ENCODE assay signal across 26 cellular contexts in genomic region chr7:148735141-148735540, GRCh38. TPM values are rescaled to one million over a fixed set of nuclear protein-coding genes. Genes with fewer than 3 reads are reported as not detected.
A peak's percentile ranks its signal among the peaks of the same experiment; 100 is the strongest.
DNase-seq lines count a peak whose midpoint lies in the region; ATAC-seq and TF ChIP-seq lines count a peak whose summit lies in the region.
"Had no signal": no experiment of that assay in that cellular context is flagged by ENCODE, and none has a peak within 500 bp of the region (broad histone marks: within the 10 kb centered on the region; RNA-seq: fewer than 3 reads in every experiment).

No MANE protein-coding gene starts in this region.

- H3K4me3 Mint-ChIP-seq in activated CD4-positive, alpha-beta T cell treated with anti-CD3 and anti-CD28 coated beads for 36 hours: no peak overlapping the region
- no peak overlapping the region for H3K4me3 Mint-ChIP-seq in nephron progenitor cell
- H3K4me3 Mint-ChIP-seq: CD4-positive, alpha-beta memory T cell had no signal

- TF ChIP-seq CTCF in nephron progenitor cell (IDR thresholded peaks at IDR 0.05): no peak

- POLR2A ChIA-PET in activated CD4-positive, alpha-beta T cell treated with anti-CD3 and anti-CD28 coated beads for 36 hours (lab: Charles Lee): no interaction called here

- intact Hi-C loops in activated CD4-positive, alpha-beta T cell treated with anti-CD3 and anti-CD28 coated beads for 36 hours (cut with DNase I, micrococcal nuclease): no loop called here
- intact Hi-C loops in left ventricle myocardium superior (cut with micrococcal nuclease) (no loop called here), left cardiac atrium (cut with DNase I) (no loop called here)

- peak overlapping the region; percentile 16 for H3K27ac Mint-ChIP-seq in activated CD4-positive, alpha-beta T cell treated with anti-CD3 and anti-CD28 coated beads for 36 hours
- peak overlapping the region; percentile 21 for H3K27ac Mint-ChIP-seq in nephron progenitor cell

- CTCF ChIA-PET in activated CD4-positive, alpha-beta T cell treated with anti-CD3 and anti-CD28 coated beads for 36 hours (lab: Charles Lee): no interaction called here

- no peak for DNase-seq in activated CD4-positive, alpha-beta T cell treated with anti-CD3 and anti-CD28 coated beads for 36 hours
- DNase-seq in activated CD4-positive, alpha-beta T cell treated with anti-CD3 and anti-CD28 coated beads for 4 hours: no peak
- DNase-seq in left ventricle myocardium superior (peak; percentile 47), left cardiac atrium (no peak), nephron progenitor cell (no peak)
- DNase-seq: ACHN; Caco-2; CD4-positive, alpha-beta memory T cell; DMS 273 treated with DMSO at 0.1 percent for 48 hours; DMS79 treated with DMSO at 0.1 percent for 48 hours; GOT3; HCEC 1CT; Kasumi-1; NCI-H1694; NCI-H2081; NCI-H2171; NCI-H345; NCI-H524; NCI-H774; NK-92 treated with Interleukin-12 subunit alpha and Interleukin-12 subunit beta, amount 100 ng/mL, for 24 hours; SJCRH30 had no signal

- peaks cover 76% of the 10 kb centered on the region for H3K36me3 Mint-ChIP-seq in activated CD4-positive, alpha-beta T cell treated with anti-CD3 and anti-CD28 coated beads for 36 hours (ENCODE audit: low read depth)
- H3K36me3 Mint-ChIP-seq in nephron progenitor cell (ENCODE audit: low read depth): peaks cover 77% of the 10 kb centered on the region

- H3K9me3 Mint-ChIP-seq in activated CD4-positive, alpha-beta T cell treated with anti-CD3 and anti-CD28 coated beads for 36 hours (ENCODE audit: low read depth): no peaks in the 10 kb centered on the region
- no peaks in the 10 kb centered on the region for H3K9me3 Mint-ChIP-seq in nephron progenitor cell
- H3K9me3 Mint-ChIP-seq: CD4-positive, alpha-beta memory T cell had no signal

- no peak for ATAC-seq in activated CD4-positive, alpha-beta T cell treated with anti-CD3 and anti-CD28 coated beads for 36 hours
- ATAC-seq in left ventricle myocardium superior: peak; percentile 80
- no peak for ATAC-seq in left cardiac atrium
- ATAC-seq in HG03439 (IDR thresholded peaks at IDR 0.05; ENCODE audit: unreplicated experiment): no peak
- ATAC-seq in SK-N-SH treated with all-trans-retinoic acid at 6 μM for 48 hours: no peak
- no peak for ATAC-seq in HG03442 (IDR thresholded peaks at IDR 0.05; ENCODE audit: unreplicated experiment)
- ATAC-seq: GM12878, Panc1 had no signal

- H3K4me1 Mint-ChIP-seq in activated CD4-positive, alpha-beta T cell treated with anti-CD3 and anti-CD28 coated beads for 36 hours: peaks cover 42% of the 10 kb centered on the region
- peaks cover 6% of the 10 kb centered on the region for H3K4me1 Mint-ChIP-seq in nephron progenitor cell

- no peaks in the 10 kb centered on the region for H3K27me3 Mint-ChIP-seq in activated CD4-positive, alpha-beta T cell treated with anti-CD3 and anti-CD28 coated beads for 36 hours
- H3K27me3 Mint-ChIP-seq in nephron progenitor cell (ENCODE audit: low read depth, poor library complexity): no peaks in the 10 kb centered on the region
- H3K27me3 Mint-ChIP-seq: CD4-positive, alpha-beta memory T cell had no signal

TF ChIP-seq in SK-N-SH treated with all-trans-retinoic acid at 6 μM for 48 hours, 23 proteins besides CTCF, POLR2A, EP300 and RAD21:
- TF ChIP-seq ZC3H10 (CRISPR knock-in tag; IDR thresholded peaks at IDR 0.05): no peak
- TF ChIP-seq ZFP30 (CRISPR knock-in tag; IDR thresholded peaks at IDR 0.05): no peak
- TF ChIP-seq ZFP3 (CRISPR knock-in tag; IDR thresholded peaks at IDR 0.05): no peak
- no peak for TF ChIP-seq ZNF70 (CRISPR knock-in tag; IDR thresholded peaks at IDR 0.05)
- no peak for TF ChIP-seq BACH2 (CRISPR knock-in tag; IDR thresholded peaks at IDR 0.05; ENCODE audit: borderline replicate concordance)
- TF ChIP-seq ZNF565 (CRISPR knock-in tag; conservative IDR thresholded peaks at IDR 0.05; ENCODE audit: low read depth): no peak
- no peak for TF ChIP-seq ZNF8 (CRISPR knock-in tag; IDR thresholded peaks at IDR 0.05)
- TF ChIP-seq POU6F1 (CRISPR knock-in tag; IDR thresholded peaks at IDR 0.05; ENCODE audit: borderline replicate concordance, low read depth): no peak
- no peak for TF ChIP-seq ISL1 (CRISPR knock-in tag; IDR thresholded peaks at IDR 0.05)
- TF ChIP-seq PPARA (CRISPR knock-in tag; IDR thresholded peaks at IDR 0.05; ENCODE audit: borderline replicate concordance): no peak
- TF ChIP-seq ESRRG (CRISPR knock-in tag; IDR thresholded peaks at IDR 0.05): no peak
- TF ChIP-seq, protein P1, sequence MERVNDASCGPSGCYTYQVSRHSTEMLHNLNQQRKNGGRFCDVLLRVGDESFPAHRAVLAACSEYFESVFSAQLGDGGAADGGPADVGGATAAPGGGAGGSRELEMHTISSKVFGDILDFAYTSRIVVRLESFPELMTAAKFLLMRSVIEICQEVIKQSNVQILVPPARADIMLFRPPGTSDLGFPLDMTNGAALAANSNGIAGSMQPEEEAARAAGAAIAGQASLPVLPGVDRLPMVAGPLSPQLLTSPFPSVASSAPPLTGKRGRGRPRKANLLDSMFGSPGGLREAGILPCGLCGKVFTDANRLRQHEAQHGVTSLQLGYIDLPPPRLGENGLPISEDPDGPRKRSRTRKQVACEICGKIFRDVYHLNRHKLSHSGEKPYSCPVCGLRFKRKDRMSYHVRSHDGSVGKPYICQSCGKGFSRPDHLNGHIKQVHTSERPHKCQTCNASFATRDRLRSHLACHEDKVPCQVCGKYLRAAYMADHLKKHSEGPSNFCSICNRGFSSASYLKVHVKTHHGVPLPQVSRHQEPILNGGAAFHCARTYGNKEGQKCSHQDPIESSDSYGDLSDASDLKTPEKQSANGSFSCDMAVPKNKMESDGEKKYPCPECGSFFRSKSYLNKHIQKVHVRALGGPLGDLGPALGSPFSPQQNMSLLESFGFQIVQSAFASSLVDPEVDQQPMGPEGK (CRISPR knock-in tag; IDR thresholded peaks at IDR 0.05; ENCODE audit: borderline replicate concordance): no peak
- TF ChIP-seq CSDC2 (CRISPR knock-in tag; IDR thresholded peaks at IDR 0.05): no peak
- no peak for TF ChIP-seq RARB (CRISPR knock-in tag; IDR thresholded peaks at IDR 0.05)
- TF ChIP-seq SNAI2 (CRISPR knock-in tag; IDR thresholded peaks at IDR 0.05): no peak
- TF ChIP-seq CSRNP3 (CRISPR knock-in tag; IDR thresholded peaks at IDR 0.05): no peak
- TF ChIP-seq, protein P2, sequence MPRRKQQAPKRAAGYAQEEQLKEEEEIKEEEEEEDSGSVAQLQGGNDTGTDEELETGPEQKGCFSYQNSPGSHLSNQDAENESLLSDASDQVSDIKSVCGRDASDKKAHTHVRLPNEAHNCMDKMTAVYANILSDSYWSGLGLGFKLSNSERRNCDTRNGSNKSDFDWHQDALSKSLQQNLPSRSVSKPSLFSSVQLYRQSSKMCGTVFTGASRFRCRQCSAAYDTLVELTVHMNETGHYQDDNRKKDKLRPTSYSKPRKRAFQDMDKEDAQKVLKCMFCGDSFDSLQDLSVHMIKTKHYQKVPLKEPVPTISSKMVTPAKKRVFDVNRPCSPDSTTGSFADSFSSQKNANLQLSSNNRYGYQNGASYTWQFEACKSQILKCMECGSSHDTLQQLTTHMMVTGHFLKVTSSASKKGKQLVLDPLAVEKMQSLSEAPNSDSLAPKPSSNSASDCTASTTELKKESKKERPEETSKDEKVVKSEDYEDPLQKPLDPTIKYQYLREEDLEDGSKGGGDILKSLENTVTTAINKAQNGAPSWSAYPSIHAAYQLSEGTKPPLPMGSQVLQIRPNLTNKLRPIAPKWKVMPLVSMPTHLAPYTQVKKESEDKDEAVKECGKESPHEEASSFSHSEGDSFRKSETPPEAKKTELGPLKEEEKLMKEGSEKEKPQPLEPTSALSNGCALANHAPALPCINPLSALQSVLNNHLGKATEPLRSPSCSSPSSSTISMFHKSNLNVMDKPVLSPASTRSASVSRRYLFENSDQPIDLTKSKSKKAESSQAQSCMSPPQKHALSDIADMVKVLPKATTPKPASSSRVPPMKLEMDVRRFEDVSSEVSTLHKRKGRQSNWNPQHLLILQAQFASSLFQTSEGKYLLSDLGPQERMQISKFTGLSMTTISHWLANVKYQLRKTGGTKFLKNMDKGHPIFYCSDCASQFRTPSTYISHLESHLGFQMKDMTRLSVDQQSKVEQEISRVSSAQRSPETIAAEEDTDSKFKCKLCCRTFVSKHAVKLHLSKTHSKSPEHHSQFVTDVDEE (CRISPR knock-in tag; IDR thresholded peaks at IDR 0.05): no peak
- no peak for TF ChIP-seq GLIS3 (CRISPR knock-in tag; IDR thresholded peaks at IDR 0.05)
- TF ChIP-seq ARNTL (CRISPR knock-in tag; IDR thresholded peaks at IDR 0.05; ENCODE audit: borderline replicate concordance, low read depth): no peak
TF ChIP-seq in SK-N-SH treated with all-trans-retinoic acid at 6 μM for 48 hours: peak in this region for 0.

RNA-seq across cellular contexts. Expression of gene CUL1, which starts 36.4 kb away (rescaled TPM):
- total RNA-seq in activated CD4-positive, alpha-beta T cell treated with anti-CD3 and anti-CD28 coated beads for 36 hours: 10 to 100 TPM; 72.7 to 76.7 TPM
- total RNA-seq in left ventricle myocardium superior (48.7 TPM), left cardiac atrium (10 to 100 TPM; 40.8 to 52.2 TPM)
